24 cellular contexts compared by ENCODE assay signal in genomic region chr19:17624314-17624991, GRCh38.
DNase-seq lines count a peak whose midpoint lies in the region; ATAC-seq, FAIRE-seq and TF ChIP-seq lines count a peak whose summit lies in the region.
"Had no signal": no experiment of that assay in that cellular context is flagged by ENCODE, and none has a peak within 500 bp of the region (broad histone marks: within the 10 kb centered on the region; RNA-seq: fewer than 3 reads in every experiment).

No MANE protein-coding gene starts in this region.

- peaks cover 16% of the 10 kb centered on the region for H3K4me1 Mint-ChIP-seq in stimulated activated effector memory CD8-positive, alpha-beta T cell treated with anti-CD3 and anti-CD28 coated beads, Interleukin-12 subunit alpha, Interleukin-12 subunit beta, amount 100 ng/mL, for 72 hours
- H3K4me1 Mint-ChIP-seq: GM23338 had no signal

- DNase-seq in HepG2 (ENCODE audit: low spot score) (no peak), right lobe of liver (no peak), bronchial epithelial cell (ENCODE audit: low read depth) (no peak), lower lobe of right lung (peak; percentile 21)
- DNase-seq in stimulated activated effector memory CD8-positive, alpha-beta T cell treated with anti-CD3 and anti-CD28 coated beads, Interleukin-12 subunit alpha, Interleukin-12 subunit beta, amount 100 ng/mL, for 72 hours (ENCODE audit: low spot score in 2 of 2), result no peak
- DNase-seq: ACHN; BE2C; C1 segment of cervical spinal cord; CD4-positive, CD25-positive, alpha-beta regulatory T cell; COR-L47; DMS 273 treated with DMSO at 0.1 percent for 48 hours; DMS53; DND-41; EL; HCEC 1CT; HFFc6 had no signal

- H3K36me3 Mint-ChIP-seq in stimulated activated effector memory CD8-positive, alpha-beta T cell treated with anti-CD3 and anti-CD28 coated beads, Interleukin-12 subunit alpha, Interleukin-12 subunit beta, amount 100 ng/mL, for 72 hours, result no peaks in the 10 kb centered on the region
- H3K36me3 Mint-ChIP-seq: CD4-positive, CD25-positive, alpha-beta regulatory T cell; IgD-negative memory B cell had no signal

- H4K20me1 ChIP-seq in HepG2 (ENCODE audit: insufficient read depth, low read length), result no peaks in the 10 kb centered on the region

- POLR2A ChIA-PET in HepG2 (lab: Yijun Ruan, JAX), result no interaction called here

- no peak overlapping the region for H3K4me3 Mint-ChIP-seq in stimulated activated effector memory CD8-positive, alpha-beta T cell treated with anti-CD3 and anti-CD28 coated beads, Interleukin-12 subunit alpha, Interleukin-12 subunit beta, amount 100 ng/mL, for 72 hours
- H3K4me3 Mint-ChIP-seq: CD8-positive, alpha-beta memory T cell; GM23338; HFFc6 had no signal

- no peak overlapping the region for H3K4me2 ChIP-seq in HepG2 (ENCODE audit: low read depth, low read length)
- H3K4me2 ChIP-seq: GM23338 had no signal

- H3K27ac ChIP-seq in HepG2 (ENCODE audit: extremely low read length, insufficient read depth, low read length) (no peak overlapping the region), right lobe of liver (no peak overlapping the region), lower lobe of right lung (no peak overlapping the region)

- H3K4me1 ChIP-seq in HepG2 (ENCODE audit: insufficient read depth, low read length) (no peaks in the 10 kb centered on the region), right lobe of liver (no peaks in the 10 kb centered on the region), lower lobe of right lung (no peaks in the 10 kb centered on the region)
- H3K4me1 ChIP-seq: BE2C had no signal

- TF ChIP-seq CTCF in HepG2 (CRISPR knock-in tag; IDR thresholded peaks at IDR 0.05) (no peak), right lobe of liver (IDR thresholded peaks at IDR 0.05) (no peak), bronchial epithelial cell (IDR thresholded peaks at IDR 0.05; ENCODE audit: insufficient read depth, low read length, severe bottlenecking) (no peak), lower lobe of right lung (IDR thresholded peaks at IDR 0.05) (no peak)

- ATAC-seq in HepG2 (no peak), right lobe of liver (no peak), lower lobe of right lung (no peak), HG03378 (IDR thresholded peaks at IDR 0.05; ENCODE audit: unreplicated experiment) (no peak)
- no peak for ATAC-seq in stimulated activated effector memory CD8-positive, alpha-beta T cell treated with anti-CD3 and anti-CD28 coated beads, Interleukin-12 subunit alpha, Interleukin-12 subunit beta, amount 100 ng/mL, for 72 hours

- intact Hi-C loops in HepG2 (cut with micrococcal nuclease; ENCODE audit: unreplicated experiment) (no loop called here), right lobe of liver (cut with DNase I) (no loop called here), lower lobe of right lung (cut with DNase I) (no loop called here)

- H3K27me3 ChIP-seq in HepG2 (ENCODE audit: control insufficient read depth in 1 of 2, insufficient read depth in 2 of 2, low read length in 2 of 2), result peaks cover 0 to 3% of the 10 kb centered on the region in 2 experiments; a peak in 1 of 5 replicates
- no peaks in the 10 kb centered on the region for H3K27me3 ChIP-seq in right lobe of liver
- no peaks in the 10 kb centered on the region for H3K27me3 ChIP-seq in bronchial epithelial cell (ENCODE audit: control insufficient read depth, insufficient read depth, low read length)
- H3K27me3 ChIP-seq in lower lobe of right lung (ENCODE audit: low read depth), result no peaks in the 10 kb centered on the region
- H3K27me3 ChIP-seq: BE2C had no signal

- peaks cover 2% of the 10 kb centered on the region for H3K9me3 Mint-ChIP-seq in stimulated activated effector memory CD8-positive, alpha-beta T cell treated with anti-CD3 and anti-CD28 coated beads, Interleukin-12 subunit alpha, Interleukin-12 subunit beta, amount 100 ng/mL, for 72 hours
- H3K9me3 Mint-ChIP-seq: GM23338 had no signal

- TF ChIP-seq EP300 in HepG2 (IDR thresholded peaks at IDR 0.05; ENCODE audit: low read depth in 2 of 2, low read length in 2 of 2) (no peak), HepG2 (CRISPR knock-in tag; IDR thresholded peaks at IDR 0.05; ENCODE audit: borderline replicate concordance) (no peak)

- TF ChIP-seq RAD21 in HepG2 (CRISPR knock-in tag; IDR thresholded peaks at IDR 0.05), result no peak

- no peak overlapping the region for H3K4me3 ChIP-seq in HepG2 (replicated peaks in 1 of 3; ENCODE audit: insufficient read depth in 1 of 3, low read depth in 2 of 3, low read length in 3 of 3)
- no peak overlapping the region for H3K4me3 ChIP-seq in right lobe of liver
- no peak overlapping the region for H3K4me3 ChIP-seq in bronchial epithelial cell (ENCODE audit: low read depth, low read length)
- no peak overlapping the region for H3K4me3 ChIP-seq in lower lobe of right lung
- H3K4me3 ChIP-seq: GM23338 had no signal

- TF ChIP-seq POLR2A in HepG2 (IDR thresholded peaks at IDR 0.05; ENCODE audit: insufficient read depth in 1 of 2, low read depth in 2 of 2, low read length in 2 of 2), result no peak
- no peak for TF ChIP-seq POLR2A in right lobe of liver (IDR thresholded peaks at IDR 0.05)

- H3K36me3 ChIP-seq in HepG2 (replicated peaks in 1 of 2; ENCODE audit: control insufficient read depth in 1 of 2, insufficient read depth in 2 of 2, low read length in 2 of 2) (no peaks in the 10 kb centered on the region), right lobe of liver (no peaks in the 10 kb centered on the region), bronchial epithelial cell (ENCODE audit: control insufficient read depth, insufficient read depth, low read length) (no peaks in the 10 kb centered on the region), lower lobe of right lung (no peaks in the 10 kb centered on the region)

- no peak overlapping the region for H2AFZ ChIP-seq in HepG2 (ENCODE audit: low read length)
- H2AFZ ChIP-seq: GM23338 had no signal

- H3K79me2 ChIP-seq in HepG2 (ENCODE audit: insufficient read depth, low read length), result no peaks in the 10 kb centered on the region

- H3K9ac ChIP-seq in HepG2 (ENCODE audit: insufficient read depth, low read depth, low read length), result no peak overlapping the region

- in situ Hi-C loops in HepG2 (cut with HindIII; ENCODE audit: extremely low pct_ligation_motif_present, low pct_unique_long_range_greater_than_20kb), result no loop called here

- CTCF ChIA-PET in HepG2 (lab: Yijun Ruan, JAX; ENCODE audit: low intra/inter-chr PET ratio, low total read pairs), result no interaction called here

- BruUV-seq in HepG2 (replicated peaks; lab: Mats Ljungman, UMichigan), result no TSS peak

- no peak overlapping the region for H3K27ac Mint-ChIP-seq in stimulated activated effector memory CD8-positive, alpha-beta T cell treated with anti-CD3 and anti-CD28 coated beads, Interleukin-12 subunit alpha, Interleukin-12 subunit beta, amount 100 ng/mL, for 72 hours
- H3K27ac Mint-ChIP-seq: CD4-positive, CD25-positive, alpha-beta regulatory T cell; GM23338; HFFc6; IgD-negative memory B cell had no signal

- H3K9me3 ChIP-seq in HepG2 (ENCODE audit: low read length) (no peaks in the 10 kb centered on the region), right lobe of liver (no peaks in the 10 kb centered on the region), lower lobe of right lung (peaks cover 10% of the 10 kb centered on the region)
- H3K9me3 ChIP-seq: BE2C had no signal

- FAIRE-seq in HepG2 (lab: Jason Lieb, UNC) (no peak), bronchial epithelial cell (lab: Jason Lieb, UNC) (peak; percentile 36)
- FAIRE-seq: GM12892, GM18507, H54, HTR-8/SVneo had no signal

- WGBS in HepG2 (ENCODE audit: low lambda C conversion rate), result 19% methylated on average over 13 of the region's 16 CpGs
- 64% methylated on average over 12 of the region's 16 CpGs for WGBS in right lobe of liver (ENCODE audit: insufficient coverage, low coverage, low lambda C conversion rate, missing lambda C conversion rate)

TF ChIP-seq in HepG2, 621 proteins besides CTCF, POLR2A, EP300 and RAD21:
- TF ChIP-seq NR2F6 (IDR thresholded peaks at IDR 0.05) (peak; percentile 48), NR2F6 (CRISPR knock-in tag; IDR thresholded peaks at IDR 0.05) (no peak), ZNF850 (CRISPR knock-in tag; conservative IDR thresholded peaks at IDR 0.05) (no peak), ESRRA (CRISPR knock-in tag; IDR thresholded peaks at IDR 0.05; ENCODE audit: low read depth) (0 out of 2 replicates have a peak, but pooled peaks have one; percentile 24), NR2F1 (CRISPR knock-in tag; IDR thresholded peaks at IDR 0.05) (peak in 1 of 2 experiments; percentile 59; a peak in 2 of 4 replicates), KLF11 (CRISPR knock-in tag; IDR thresholded peaks at IDR 0.05) (no peak)
